In genomic region chr5:95985249-95985648, GRCh38 we compare ENCODE assay signal across 21 cellular contexts. TPM values are rescaled to one million over a fixed set of nuclear protein-coding genes. Genes with fewer than 3 reads are reported as not detected.
A peak's percentile ranks its signal among the peaks of the same experiment; 100 is the strongest.
DNase-seq lines count a peak whose midpoint lies in the region; ATAC-seq, FAIRE-seq and TF ChIP-seq lines count a peak whose summit lies in the region.
"Had no signal": no experiment of that assay in that cellular context is flagged by ENCODE, and none has a peak within 500 bp of the region (broad histone marks: within the 10 kb centered on the region; RNA-seq: fewer than 3 reads in every experiment).

No MANE protein-coding gene starts in this region.

- peak overlapping the region; percentile 85 for H3K27ac Mint-ChIP-seq in Caco-2 (ENCODE audit: unreplicated experiment)
- peak overlapping the region; percentile 98 for H3K27ac Mint-ChIP-seq in progenitor cell of endocrine pancreas
- H3K27ac Mint-ChIP-seq: CD4-positive, CD25-positive, alpha-beta regulatory T cell had no signal

- H3K4me1 Mint-ChIP-seq in Caco-2 (ENCODE audit: low read depth, unreplicated experiment) (peaks cover 9% of the 10 kb centered on the region), progenitor cell of endocrine pancreas (ENCODE audit: low read depth) (peaks cover 61% of the 10 kb centered on the region)
- H3K4me1 Mint-ChIP-seq: CD4-positive, CD25-positive, alpha-beta regulatory T cell had no signal

- BruUV-seq in Caco-2 (replicated peaks; lab: Mats Ljungman, UMichigan), result no TSS peak

- ATAC-seq in HG03439 (IDR thresholded peaks at IDR 0.05; ENCODE audit: unreplicated experiment), result no peak
- ATAC-seq: Panc1, Right ventricle myocardium inferior had no signal

- H3K27me3 ChIP-seq in Caco-2 (replicated peaks; ENCODE audit: control insufficient read depth, insufficient read depth, low read length), result no peaks in the 10 kb centered on the region
- no peaks in the 10 kb centered on the region for H3K27me3 ChIP-seq in ascending aorta

- no peak overlapping the region for H3K4me3 ChIP-seq in Caco-2 (ENCODE audit: low read depth, low read length)
- H3K4me3 ChIP-seq in ascending aorta, result no peak overlapping the region
- no peak overlapping the region for H3K4me3 ChIP-seq in foreskin fibroblast (ENCODE audit: low read depth in 1 of 2, low read length in 2 of 2)

- POLR2A ChIA-PET in Caco-2 (lab: Charles Lee), result interaction anchor here (0.7 kb wide), 1 partner anchor 10 kb away, joined by 3 read pairs; no protein-coding TSS in a partner anchor

- H3K36me3 Mint-ChIP-seq in Caco-2 (ENCODE audit: insufficient read depth, unreplicated experiment) (no peaks in the 10 kb centered on the region), progenitor cell of endocrine pancreas (ENCODE audit: insufficient read depth) (no peaks in the 10 kb centered on the region)
- H3K36me3 Mint-ChIP-seq: CD4-positive, CD25-positive, alpha-beta regulatory T cell had no signal

- H3K9me3 Mint-ChIP-seq in Caco-2 (ENCODE audit: unreplicated experiment), result no peaks in the 10 kb centered on the region
- H3K9me3 Mint-ChIP-seq in progenitor cell of endocrine pancreas (ENCODE audit: low read depth), result no peaks in the 10 kb centered on the region
- H3K9me3 Mint-ChIP-seq: CD4-positive, CD25-positive, alpha-beta regulatory T cell had no signal

- TF ChIP-seq CTCF in Caco-2 (IDR thresholded peaks at IDR 0.05; ENCODE audit: insufficient read depth in 1 of 2, low read depth in 1 of 2, low read length in 1 of 2, severe bottlenecking in 1 of 2, unreplicated experiment in 1 of 2) (no peak), ascending aorta (IDR thresholded peaks at IDR 0.05) (peak in 1 of 3 experiments; percentile 22), progenitor cell of endocrine pancreas (IDR thresholded peaks at IDR 0.05; ENCODE audit: unreplicated experiment) (peak; percentile 31), foreskin fibroblast (IDR thresholded peaks at IDR 0.05; ENCODE audit: low read depth, low read length) (no peak)

- no peaks in the 10 kb centered on the region for H3K9me3 ChIP-seq in Caco-2
- H3K9me3 ChIP-seq in ascending aorta, result no peaks in the 10 kb centered on the region

- H3K27me3 Mint-ChIP-seq in Caco-2 (ENCODE audit: insufficient read depth, unreplicated experiment) (no peaks in the 10 kb centered on the region), progenitor cell of endocrine pancreas (no peaks in the 10 kb centered on the region)

- FAIRE-seq in GM12891 (lab: Jason Lieb, UNC), result no peak
- FAIRE-seq: G401.6, GM12892, GM19239 had no signal

- peak overlapping the region; percentile 68 to 84 for H3K27ac ChIP-seq in ascending aorta

- CTCF ChIA-PET in Caco-2 (lab: Charles Lee), result interaction anchor here (0.6 to 0.7 kb wide), 2 partner anchors 10 to 23 kb away, joined by 3 to 5 read pairs; partner anchors contain the start of gene ELL2

- H3K4me1 ChIP-seq in Caco-2 (peaks cover 70% of the 10 kb centered on the region), ascending aorta (peaks cover 5 to 20% of the 10 kb centered on the region in 2 donors)

- intact Hi-C loops in Caco-2 (cut with micrococcal nuclease; ENCODE audit: unreplicated experiment), result loop anchor here (5.0 kb wide), 2 partner anchors 52 to 657 kb away; no protein-coding TSS in a partner anchor
- intact Hi-C loops in ascending aorta (cut with DNase I), result no loop called here

- H3K36me3 ChIP-seq in Caco-2 (ENCODE audit: control insufficient read depth, insufficient read depth, low read length) (no peaks in the 10 kb centered on the region), ascending aorta (no peaks in the 10 kb centered on the region)

- H3K4me3 Mint-ChIP-seq in Caco-2 (ENCODE audit: unreplicated experiment) (no peak overlapping the region), progenitor cell of endocrine pancreas (ENCODE audit: low read depth) (no peak overlapping the region)
- H3K4me3 Mint-ChIP-seq: CD4-positive, CD25-positive, alpha-beta regulatory T cell had no signal

- no peak for DNase-seq in Caco-2
- DNase-seq in ascending aorta (ENCODE audit: low spot score in 2 of 2), result no peak
- peak; percentile 9 for DNase-seq in glomerular visceral epithelial cell (ENCODE audit: extremely low spot score)
- no peak for DNase-seq in progenitor cell of endocrine pancreas (ENCODE audit: low spot score, unreplicated experiment)
- DNase-seq in NCI-H446 treated with DMSO at 0.1 percent for 48 hours (lab: John Stamatoyannopoulos, UW), result no peak
- DNase-seq in foreskin fibroblast, result no peak
- DNase-seq in GM12891 (ENCODE audit: insufficient read length, low spot score), result no peak
- DNase-seq: AML-193; Calu3; CD4-positive, CD25-positive, alpha-beta regulatory T cell; HCEC 1CT; KG1; NCI-H1092; NCI-H345; NCI-H748 treated with DMSO at 0.1 percent for 48 hours had no signal

- no peak for TF ChIP-seq POLR2A in GM12891 (IDR thresholded peaks at IDR 0.05; ENCODE audit: low read depth, low read length)

TF ChIP-seq in GM12891, 5 proteins besides CTCF, POLR2A, EP300 and RAD21:
- no peak for TF ChIP-seq POU2F2 (IDR thresholded peaks at IDR 0.05; ENCODE audit: low read depth, low read length)
- no peak for TF ChIP-seq SPI1 (IDR thresholded peaks at IDR 0.05; ENCODE audit: low read depth, low read length)
- no peak for TF ChIP-seq POLR2AphosphoS5 (IDR thresholded peaks at IDR 0.05; ENCODE audit: low read depth, low read length)
- TF ChIP-seq TAF1 (IDR thresholded peaks at IDR 0.05; ENCODE audit: low read depth, low read length), result no peak
- no peak for TF ChIP-seq PAX5 (IDR thresholded peaks at IDR 0.05; ENCODE audit: insufficient read depth, low read length, severe bottlenecking)
TF ChIP-seq in GM12891: peak in this region for 0.

RNA-seq across cellular contexts. Expression of gene ELL2, which starts 23.6 kb away (rescaled TPM):
- total RNA-seq in Caco-2 (2022) (78.1 and 81.0 TPM in 2 replicates), ascending aorta (26.0 TPM), progenitor cell of endocrine pancreas (124 and 145 TPM in 2 replicates)
- 19.1 TPM for polyA plus RNA-seq in GM12891 (2012; ENCODE audit: low read depth, missing spikeins)
